ENCODE assay signal across 1 cellular context in the genomic region with DNA sequence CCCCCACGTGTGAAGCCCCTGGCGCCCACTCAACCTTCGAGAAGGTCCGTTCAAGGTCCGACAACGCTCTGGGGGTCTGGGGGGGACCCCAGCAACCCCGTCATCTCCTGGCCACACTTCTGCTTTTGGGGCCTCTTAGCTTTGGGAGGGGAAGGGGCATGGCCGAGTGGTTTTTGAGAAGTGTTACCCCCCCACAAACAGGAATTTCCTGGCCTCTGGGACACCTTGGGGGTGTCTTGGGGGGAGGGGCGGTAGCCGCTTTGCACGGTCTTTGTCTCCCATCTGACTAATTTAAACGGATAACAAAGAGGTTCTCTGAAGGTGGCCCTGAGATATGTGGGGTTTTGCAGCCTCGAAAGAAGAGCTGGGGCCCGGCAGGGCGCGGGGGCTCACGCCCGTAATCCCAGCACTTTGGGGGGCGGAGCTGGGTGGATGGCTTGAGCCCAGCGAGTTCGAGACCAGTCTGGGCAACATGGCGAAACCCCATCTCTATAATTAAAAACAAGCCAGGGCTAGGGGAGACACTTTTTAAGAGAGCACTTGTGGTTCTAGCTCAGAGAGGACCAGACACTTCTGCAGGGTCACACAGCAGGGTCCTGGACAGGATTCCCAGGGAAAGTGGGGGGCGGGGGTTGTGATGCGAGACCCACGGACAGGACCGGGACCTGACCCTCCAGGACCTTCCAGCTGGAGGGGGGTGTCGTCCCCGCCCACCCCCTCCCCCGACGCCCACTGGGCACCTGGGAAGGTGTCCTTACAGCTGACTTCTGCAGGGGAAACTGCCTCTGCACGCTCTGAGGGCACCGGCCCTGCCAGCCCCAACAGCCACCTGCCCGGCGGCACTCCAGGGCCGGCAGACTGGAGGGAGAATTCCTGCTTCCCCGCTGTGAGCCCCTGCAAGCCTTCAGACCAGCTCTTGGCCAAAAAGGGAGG.
TF ChIP-seq lines count a peak whose summit lies in the region.

No MANE protein-coding gene starts in this region.

TF ChIP-seq in endothelial cell of umbilical vein, 7 proteins besides CTCF, POLR2A, EP300 and RAD21:
- TF ChIP-seq FOS (IDR thresholded peaks at IDR 0.05; ENCODE audit: borderline replicate concordance, insufficient read depth, low read length) (no peak), EZH2 (IDR thresholded peaks at IDR 0.05; ENCODE audit: borderline replicate concordance, low read depth, low read length, severe bottlenecking) (no peak), POLR2AphosphoS5 (IDR thresholded peaks at IDR 0.05; ENCODE audit: insufficient read depth, low read depth, low read length) (no peak), GATA2 (IDR thresholded peaks at IDR 0.05; ENCODE audit: insufficient read depth, insufficient read length, low read depth, low read length) (no peak), JUN (IDR thresholded peaks at IDR 0.05; ENCODE audit: borderline replicate concordance, insufficient read depth, insufficient read length, low read depth) (no peak), MYC (IDR thresholded peaks at IDR 0.05; ENCODE audit: low read depth, low read length) (no peak)
- TF ChIP-seq, protein P1, sequence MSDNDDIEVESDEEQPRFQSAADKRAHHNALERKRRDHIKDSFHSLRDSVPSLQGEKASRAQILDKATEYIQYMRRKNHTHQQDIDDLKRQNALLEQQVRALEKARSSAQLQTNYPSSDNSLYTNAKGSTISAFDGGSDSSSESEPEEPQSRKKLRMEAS (IDR thresholded peaks at IDR 0.05; ENCODE audit: insufficient read depth, insufficient read length), result no peak
